15 cellular contexts compared by ENCODE assay signal in genomic region chr1:94955767-94956632, GRCh38. TPM values are rescaled to one million over a fixed set of nuclear protein-coding genes. Genes with fewer than 3 reads are reported as not detected.
DNase-seq lines count a peak whose midpoint lies in the region; ATAC-seq and TF ChIP-seq lines count a peak whose summit lies in the region.
"Had no signal": no experiment of that assay in that cellular context is flagged by ENCODE, and none has a peak within 500 bp of the region (broad histone marks: within the 10 kb centered on the region; RNA-seq: fewer than 3 reads in every experiment).

No MANE protein-coding gene starts in this region.

- POLR2A ChIA-PET in activated CD8-positive, alpha-beta T cell treated with anti-CD3 and anti-CD28 coated beads, Interleukin-2, amount 10 ng/mL, durations not matched to agents 7 days and 5 days (lab: Charles Lee) = no interaction called here

- H3K27me3 ChIP-seq in breast epithelium = no peaks in the 10 kb centered on the region
- H3K27me3 ChIP-seq in prostate gland (replicated peaks; ENCODE audit: insufficient read depth) = no peaks in the 10 kb centered on the region
- H3K27me3 ChIP-seq: BE2C had no signal

- no peak overlapping the region for H3K4me3 Mint-ChIP-seq in activated CD8-positive, alpha-beta T cell treated with anti-CD3 and anti-CD28 coated beads, Interleukin-2, amount 10 ng/mL, durations not matched to agents 7 days and 5 days
- H3K4me3 Mint-ChIP-seq: activated CD8-positive, alpha-beta memory T cell treated with anti-CD3 and anti-CD28 coated beads, Interleukin-2, amount 10 ng/mL, durations not matched to agents 7 days and 5 days had no signal

- CTCF ChIA-PET in activated CD8-positive, alpha-beta T cell treated with anti-CD3 and anti-CD28 coated beads, Interleukin-2, amount 10 ng/mL, durations not matched to agents 7 days and 5 days (lab: Charles Lee) = no interaction called here

- intact Hi-C loops in breast epithelium (cut with DNase I; ENCODE audit: low total_unique reads) = no loop called here
- intact Hi-C loops in left ventricle myocardium superior (cut with micrococcal nuclease) = no loop called here
- intact Hi-C loops in prostate gland (cut with DNase I) = no loop called here

- no peak for TF ChIP-seq CTCF in breast epithelium (IDR thresholded peaks at IDR 0.05)
- TF ChIP-seq CTCF in prostate gland (IDR thresholded peaks at IDR 0.05) = no peak
- no peak for TF ChIP-seq CTCF in GM20000 (IDR thresholded peaks at IDR 0.05; ENCODE audit: extremely low read depth, missing control alignments)

- H3K9me3 Mint-ChIP-seq in activated CD8-positive, alpha-beta T cell treated with anti-CD3 and anti-CD28 coated beads, Interleukin-2, amount 10 ng/mL, durations not matched to agents 7 days and 5 days (ENCODE audit: insufficient read depth) = no peaks in the 10 kb centered on the region
- H3K9me3 Mint-ChIP-seq: naive B cell had no signal

- H3K4me3 ChIP-seq in breast epithelium (no peak overlapping the region), prostate gland (no peak overlapping the region)

- no peak overlapping the region for H3K27ac Mint-ChIP-seq in activated CD8-positive, alpha-beta T cell treated with anti-CD3 and anti-CD28 coated beads, Interleukin-2, amount 10 ng/mL, durations not matched to agents 7 days and 5 days
- H3K27ac Mint-ChIP-seq: activated CD8-positive, alpha-beta memory T cell treated with anti-CD3 and anti-CD28 coated beads, Interleukin-2, amount 10 ng/mL, durations not matched to agents 7 days and 5 days had no signal

- H3K27ac ChIP-seq in breast epithelium = peak overlapping the region; percentile 0 to 34
- peak overlapping the region; percentile 19 to 30 for H3K27ac ChIP-seq in prostate gland

- TF ChIP-seq POLR2A in breast epithelium (IDR thresholded peaks at IDR 0.05) = no peak
- TF ChIP-seq POLR2A in prostate gland (IDR thresholded peaks at IDR 0.05) = no peak

- H3K36me3 ChIP-seq in breast epithelium (no peaks in the 10 kb centered on the region), prostate gland (no peaks in the 10 kb centered on the region)
- H3K36me3 ChIP-seq: BE2C had no signal

- WGBS in prostate gland = 33% methylated on average over 6 of the region's 6 CpGs

- H3K4me1 ChIP-seq in breast epithelium = no peaks in the 10 kb centered on the region
- no peaks in the 10 kb centered on the region for H3K4me1 ChIP-seq in prostate gland (replicated peaks)

- DNase-seq in GM03348 (ENCODE audit: low spot score) (peak; percentile 5), breast epithelium (ENCODE audit: low spot score in 2 of 2) (no peak), left ventricle myocardium superior (peak; percentile 41), prostate gland (ENCODE audit: low spot score) (peak; percentile 27), NCI-H1105 treated with DMSO at 0.1 percent for 48 hours (lab: John Stamatoyannopoulos, UW) (no peak), GM20000 (ENCODE audit: low spot score) (no peak)
- DNase-seq in activated CD8-positive, alpha-beta T cell treated with anti-CD3 and anti-CD28 coated beads, Interleukin-2, amount 10 ng/mL, durations not matched to agents 7 days and 5 days = no peak
- DNase-seq in activated naive CD4-positive, alpha-beta T cell treated with Interleukin-2 at 50 U/mL for 16 hours = no peak
- DNase-seq: activated CD8-positive, alpha-beta memory T cell treated with anti-CD3 and anti-CD28 coated beads, Interleukin-2, amount 10 ng/mL, durations not matched to agents 7 days and 5 days; BE2C; effector CD4-positive, alpha-beta T cell; EL; Karpas-422; naive B cell; SHP77 had no signal

- ATAC-seq in left ventricle myocardium superior = peak; percentile 92
- ATAC-seq in activated CD8-positive, alpha-beta T cell treated with anti-CD3 and anti-CD28 coated beads, Interleukin-2, amount 10 ng/mL, durations not matched to agents 7 days and 5 days = no peak
- ATAC-seq: activated CD8-positive, alpha-beta memory T cell treated with anti-CD3 and anti-CD28 coated beads, Interleukin-2, amount 10 ng/mL, durations not matched to agents 7 days and 5 days had no signal

- no peaks in the 10 kb centered on the region for H3K9me3 ChIP-seq in breast epithelium
- H3K9me3 ChIP-seq in prostate gland = no peaks in the 10 kb centered on the region
- H3K9me3 ChIP-seq: BE2C had no signal

- no peaks in the 10 kb centered on the region for H3K4me1 Mint-ChIP-seq in activated CD8-positive, alpha-beta T cell treated with anti-CD3 and anti-CD28 coated beads, Interleukin-2, amount 10 ng/mL, durations not matched to agents 7 days and 5 days (ENCODE audit: low read depth)
- H3K4me1 Mint-ChIP-seq: activated CD8-positive, alpha-beta memory T cell treated with anti-CD3 and anti-CD28 coated beads, Interleukin-2, amount 10 ng/mL, durations not matched to agents 7 days and 5 days had no signal

- H3K27me3 Mint-ChIP-seq in activated CD8-positive, alpha-beta T cell treated with anti-CD3 and anti-CD28 coated beads, Interleukin-2, amount 10 ng/mL, durations not matched to agents 7 days and 5 days (ENCODE audit: low read depth) = no peaks in the 10 kb centered on the region
- H3K27me3 Mint-ChIP-seq: activated CD8-positive, alpha-beta memory T cell treated with anti-CD3 and anti-CD28 coated beads, Interleukin-2, amount 10 ng/mL, durations not matched to agents 7 days and 5 days; naive B cell had no signal

- H3K36me3 Mint-ChIP-seq in activated CD8-positive, alpha-beta T cell treated with anti-CD3 and anti-CD28 coated beads, Interleukin-2, amount 10 ng/mL, durations not matched to agents 7 days and 5 days (ENCODE audit: low read depth) = no peaks in the 10 kb centered on the region
- H3K36me3 Mint-ChIP-seq: activated CD8-positive, alpha-beta memory T cell treated with anti-CD3 and anti-CD28 coated beads, Interleukin-2, amount 10 ng/mL, durations not matched to agents 7 days and 5 days; naive B cell had no signal

RNA-seq across cellular contexts. Expression of gene CNN3, which starts 29.1 kb away (rescaled TPM):
- 100 to 1,000 TPM; 146 to 330 (median 195) TPM for total RNA-seq in breast epithelium
- total RNA-seq in left ventricle myocardium superior = 51.8 TPM
- 100 to 1,000 TPM; 136 to 180 TPM for total RNA-seq in prostate gland
- 1 to 10 TPM; 6.1 to 7.2 TPM for total RNA-seq in activated CD8-positive, alpha-beta T cell treated with anti-CD3 and anti-CD28 coated beads, Interleukin-2, amount 10 ng/mL, durations not matched to agents 7 days and 5 days

Comparison
In these comparisons a context has a peak if more than half of its experiments do, and no peak if none do; other contexts are left out.
1. DNase-seq: peak in GM03348 (single experiment), left ventricle myocardium superior (single experiment) and prostate gland (single experiment); none in breast epithelium (0 of 2), NCI-H1105 treated with DMSO at 0.1 percent for 48 hours (single experiment), activated CD8-positive, alpha-beta T cell treated with anti-CD3 and anti-CD28 coated beads, Interleukin-2, amount 10 ng/mL, durations not matched to agents 7 days and 5 days (single experiment), GM20000 (single experiment) and activated naive CD4-positive, alpha-beta T cell treated with Interleukin-2 at 50 U/mL for 16 hours (single experiment).